Comparison of ENCODE assay signal across 16 cellular contexts in the genomic region with DNA sequence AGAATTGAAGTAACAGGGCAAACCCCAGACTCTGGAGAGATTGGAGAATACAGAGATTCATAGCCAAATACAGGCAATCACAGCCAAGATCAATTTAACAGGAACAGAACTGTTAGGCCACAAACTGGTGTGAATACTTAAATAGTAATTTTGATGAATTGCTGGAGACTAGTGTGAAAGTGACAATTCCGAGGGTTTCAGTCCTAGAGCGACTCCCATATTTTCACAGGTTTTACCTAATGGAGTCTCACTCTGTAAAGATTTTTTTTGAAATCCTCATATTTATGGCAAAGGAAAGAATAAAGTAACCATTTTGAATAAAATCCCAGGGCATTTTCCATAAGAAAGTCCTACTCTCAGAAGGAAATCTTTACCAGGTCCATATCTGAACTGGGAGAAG.
DNase-seq lines count a peak whose midpoint lies in the region; ATAC-seq and TF ChIP-seq lines count a peak whose summit lies in the region.
"Had no signal": no experiment of that assay in that cellular context is flagged by ENCODE, and none has a peak within 500 bp of the region (broad histone marks: within the 10 kb centered on the region; RNA-seq: fewer than 3 reads in every experiment).

No MANE protein-coding gene starts in this region.

- DNase-seq in HCT116 (ENCODE audit: low read depth, low spot score): no peak
- DNase-seq in SJSA1 (ENCODE audit: low read depth in 1 of 2, low spot score in 2 of 2): no peak
- DNase-seq in inferior parietal cortex (ENCODE audit: extremely low spot score): peak; percentile 60
- no peak for DNase-seq in activated T-cell treated with anti-CD3 and anti-CD28 coated beads, Interleukin-2, amount 50 U/mL, for 4 hours
- DNase-seq in NCI-H748 treated with DMSO at 0.1 percent for 48 hours (lab: John Stamatoyannopoulos, UW): no peak
- no peak for DNase-seq in NCI-H82 (lab: John Stamatoyannopoulos, UW)
- DNase-seq: ACHN; CD8-positive, alpha-beta T cell; GF-D8; KBM-7; NCI-H1092; NCI-H187; NCI-H446 treated with DMSO at 0.1 percent for 48 hours had no signal

- intact Hi-C loops in HCT116 (cut with micrococcal nuclease): no loop called here

- no peaks in the 10 kb centered on the region for H3K9me3 Mint-ChIP-seq in activated T-cell treated with anti-CD3 and anti-CD28 coated beads, Interleukin-2, amount 50 U/mL, for 4 hours
- H3K9me3 Mint-ChIP-seq: CD8-positive, alpha-beta T cell had no signal

- TF ChIP-seq CTCF in HCT116 (IDR thresholded peaks at IDR 0.05 in 2 of 3, conservative IDR thresholded peaks at IDR 0.05 in 1 of 3; ENCODE audit: borderline replicate concordance in 1 of 3, insufficient read depth in 1 of 3, low read depth in 2 of 3, low read length in 2 of 3): no peak

- H3K27me3 ChIP-seq in HCT116 (ENCODE audit: insufficient read depth, low read length) (no peaks in the 10 kb centered on the region), SJSA1 (replicated peaks) (no peaks in the 10 kb centered on the region), skeletal muscle satellite cell (ENCODE audit: control insufficient read depth, insufficient read depth, low read length) (no peaks in the 10 kb centered on the region)

- H3K4me3 ChIP-seq in HCT116 (replicated peaks in 1 of 2; ENCODE audit: low read depth in 1 of 2, low read length in 2 of 2): no peak overlapping the region
- H3K4me3 ChIP-seq in SJSA1: no peak overlapping the region
- H3K4me3 ChIP-seq in skeletal muscle satellite cell (ENCODE audit: low read length): peak overlapping the region; percentile 20
- H3K4me3 ChIP-seq: GM23338 had no signal

- no peaks in the 10 kb centered on the region for H3K79me2 ChIP-seq in HCT116 (ENCODE audit: insufficient read depth, low read length)

- no peaks in the 10 kb centered on the region for H3K4me1 Mint-ChIP-seq in activated T-cell treated with anti-CD3 and anti-CD28 coated beads, Interleukin-2, amount 50 U/mL, for 4 hours (ENCODE audit: low read depth)

- POLR2A ChIA-PET in HCT116 (lab: Charles Lee): no interaction called here

- H2AFZ ChIP-seq in HCT116 (ENCODE audit: low read depth, low read length, poor library complexity, severe bottlenecking): peak overlapping the region; percentile 19
- H2AFZ ChIP-seq: GM23338 had no signal

- TF ChIP-seq POLR2A in HCT116 (IDR thresholded peaks at IDR 0.05; ENCODE audit: borderline replicate concordance, extremely low read depth, insufficient read depth, insufficient read length): no peak

- H3K4me1 ChIP-seq in HCT116 (ENCODE audit: control insufficient read depth in 1 of 2, insufficient read depth in 2 of 2, low read length in 2 of 2): peaks cover 0 to 18% of the 10 kb centered on the region in 2 experiments; a peak in 2 of 4 replicates
- H3K4me1 ChIP-seq in SJSA1 (replicated peaks): peaks cover 23% of the 10 kb centered on the region
- H3K4me1 ChIP-seq in skeletal muscle satellite cell (ENCODE audit: control insufficient read depth, insufficient read depth, low read length): peaks cover 20% of the 10 kb centered on the region

- H3K27me3 Mint-ChIP-seq in activated T-cell treated with anti-CD3 and anti-CD28 coated beads, Interleukin-2, amount 50 U/mL, for 4 hours (ENCODE audit: low read depth): no peaks in the 10 kb centered on the region

- H3K36me3 ChIP-seq in HCT116 (ENCODE audit: control insufficient read depth in 1 of 2, insufficient read depth in 2 of 2, low read length in 2 of 2) (no peaks in the 10 kb centered on the region), SJSA1 (no peaks in the 10 kb centered on the region), skeletal muscle satellite cell (ENCODE audit: insufficient read depth, low read length) (no peaks in the 10 kb centered on the region)

- RAD21 ChIA-PET in HCT116 (lab: Charles Lee; ENCODE audit: low non-redundant PET in 1 of 2, low total read pairs in 2 of 2, uncharacterized antibody in 2 of 2, unreplicated experiment in 2 of 2): no interaction called here

- H3K27ac ChIP-seq in HCT116 (ENCODE audit: low read depth, low read length) (no peak overlapping the region), SJSA1 (peak overlapping the region; percentile 66)
- H3K27ac ChIP-seq: HL-60 had no signal

- BruUV-seq in HCT116 (replicated peaks; lab: Mats Ljungman, UMichigan): no TSS peak

- no peaks in the 10 kb centered on the region for H3K9me3 ChIP-seq in HCT116 (ENCODE audit: control insufficient read depth in 1 of 2, insufficient read depth in 1 of 2, low read depth in 1 of 2, low read length in 2 of 2)
- H3K9me3 ChIP-seq in SJSA1 (replicated peaks): no peaks in the 10 kb centered on the region
- H3K9me3 ChIP-seq in skeletal muscle satellite cell (replicated peaks; ENCODE audit: low read length): no peaks in the 10 kb centered on the region

- ATAC-seq in HCT116: no peak
- no peak for ATAC-seq in activated T-cell treated with anti-CD3 and anti-CD28 coated beads, Interleukin-2, amount 50 U/mL, for 4 hours
- ATAC-seq: CD8-positive, alpha-beta T cell; GM23338 had no signal

- TF ChIP-seq RAD21 in HCT116 (IDR thresholded peaks at IDR 0.05; ENCODE audit: low read depth): no peak

- no peaks in the 10 kb centered on the region for H3K9me2 ChIP-seq in HCT116 (ENCODE audit: insufficient read depth)

- H3K4me2 ChIP-seq in HCT116 (ENCODE audit: low read length) (no peak overlapping the region), skeletal muscle satellite cell (ENCODE audit: low read length) (peak overlapping the region; percentile 53)
- H3K4me2 ChIP-seq: GM23338 had no signal

- no peak overlapping the region for H3K9ac ChIP-seq in HCT116 (ENCODE audit: low read length)
- peak overlapping the region; percentile 39 for H3K9ac ChIP-seq in skeletal muscle satellite cell (ENCODE audit: low read depth, low read length)

- H3K4me3 Mint-ChIP-seq in activated T-cell treated with anti-CD3 and anti-CD28 coated beads, Interleukin-2, amount 50 U/mL, for 4 hours: no peak overlapping the region
- H3K4me3 Mint-ChIP-seq: CD8-positive, alpha-beta T cell; GM23338 had no signal

- no peaks in the 10 kb centered on the region for H3K36me3 Mint-ChIP-seq in activated T-cell treated with anti-CD3 and anti-CD28 coated beads, Interleukin-2, amount 50 U/mL, for 4 hours (ENCODE audit: insufficient read depth)
- H3K36me3 Mint-ChIP-seq: CD8-positive, alpha-beta T cell had no signal

- CTCF ChIA-PET in HCT116 (lab: Charles Lee): no interaction called here

- H4K20me1 ChIP-seq in HCT116 (ENCODE audit: insufficient read depth): no peaks in the 10 kb centered on the region

TF ChIP-seq in HCT116, 20 proteins besides CTCF, POLR2A, EP300 and RAD21:
- no peak for TF ChIP-seq EGR1 (IDR thresholded peaks at IDR 0.05; ENCODE audit: low read depth)
- TF ChIP-seq, protein P1, sequence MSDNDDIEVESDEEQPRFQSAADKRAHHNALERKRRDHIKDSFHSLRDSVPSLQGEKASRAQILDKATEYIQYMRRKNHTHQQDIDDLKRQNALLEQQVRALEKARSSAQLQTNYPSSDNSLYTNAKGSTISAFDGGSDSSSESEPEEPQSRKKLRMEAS (IDR thresholded peaks at IDR 0.05): no peak
- TF ChIP-seq FOSL1 (IDR thresholded peaks at IDR 0.05; ENCODE audit: low read depth): no peak
- TF ChIP-seq CEBPB (IDR thresholded peaks at IDR 0.05; ENCODE audit: low read depth): no peak
- TF ChIP-seq SP1 (IDR thresholded peaks at IDR 0.05; ENCODE audit: low read depth): no peak
- TF ChIP-seq ZBTB33 (IDR thresholded peaks at IDR 0.05; ENCODE audit: extremely low read depth, insufficient replicate concordance, low read length): no peak
- TF ChIP-seq POLR2AphosphoS5 (IDR thresholded peaks at IDR 0.05; ENCODE audit: low read depth, low read length): no peak
- TF ChIP-seq CBX3 (IDR thresholded peaks at IDR 0.05; ENCODE audit: low read depth): no peak
- TF ChIP-seq TCF7L2 (IDR thresholded peaks at IDR 0.05; ENCODE audit: borderline replicate concordance, extremely low read depth, insufficient read depth, insufficient read length): no peak
- no peak for TF ChIP-seq JUND (IDR thresholded peaks at IDR 0.05)
- no peak for TF ChIP-seq ELF1 (IDR thresholded peaks at IDR 0.05; ENCODE audit: borderline replicate concordance, low read depth)
- TF ChIP-seq EZH2phosphoT487 (IDR thresholded peaks at IDR 0.05; ENCODE audit: borderline replicate concordance): no peak
- TF ChIP-seq SRF (IDR thresholded peaks at IDR 0.05; ENCODE audit: low read depth): no peak
- TF ChIP-seq EZH2 (IDR thresholded peaks at IDR 0.05): no peak
